ENCODE assay signal across 7 cellular contexts in the genomic region with DNA sequence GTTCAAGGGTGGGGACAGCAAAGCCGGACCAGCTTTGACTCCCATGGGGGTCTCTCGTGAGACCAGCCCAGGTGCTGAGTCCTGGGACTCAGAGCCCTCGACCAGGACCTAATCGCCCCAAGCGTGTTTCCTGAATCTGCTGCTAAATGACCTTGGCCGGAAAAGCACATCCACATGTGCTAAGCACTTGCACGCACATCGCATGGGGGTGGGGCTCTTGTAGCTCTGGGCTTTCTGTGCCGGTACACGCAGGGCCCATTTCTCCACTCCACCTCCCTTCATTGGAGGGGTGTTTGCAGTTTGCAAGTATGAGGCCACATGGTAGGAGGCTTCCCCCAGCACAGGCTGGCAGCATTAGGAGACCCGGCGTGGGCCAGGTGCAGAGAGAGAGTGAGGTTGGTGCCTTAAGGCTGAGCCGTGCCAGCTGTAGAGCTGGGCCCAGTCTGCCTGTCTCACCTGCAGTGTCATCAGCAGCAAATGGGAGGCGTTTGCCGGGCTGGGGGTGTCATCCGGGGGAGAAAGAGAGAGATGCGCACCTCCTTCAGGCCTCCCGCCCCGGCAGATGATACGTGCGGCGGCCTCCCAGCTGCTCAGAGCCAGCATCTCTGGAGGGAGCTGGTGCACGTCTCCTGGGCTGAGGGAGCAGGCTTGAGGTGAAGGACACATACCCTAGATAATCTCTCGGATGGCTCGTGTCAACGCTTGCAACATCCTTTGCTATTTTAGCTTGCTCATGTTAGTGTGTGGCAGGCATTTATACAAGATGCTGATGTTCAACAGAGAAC. TPM values are rescaled to one million over a fixed set of nuclear protein-coding genes. Genes with fewer than 3 reads are reported as not detected.
A peak's percentile ranks its signal among the peaks of the same experiment; 100 is the strongest.
DNase-seq lines count a peak whose midpoint lies in the region; ATAC-seq, FAIRE-seq and TF ChIP-seq lines count a peak whose summit lies in the region.

No MANE protein-coding gene starts in this region.

- H2AFZ ChIP-seq in GM12878 (ENCODE audit: control insufficient read depth, low read depth, low read length) = peak overlapping the region; percentile 15

- peak overlapping the region; percentile 63 for H3K9ac ChIP-seq in GM12878 (ENCODE audit: control insufficient read depth, insufficient read depth, low read length)

- no peak for TF ChIP-seq CTCF in GM12878 (IDR thresholded peaks at IDR 0.05 in 2 of 3, conservative IDR thresholded peaks at IDR 0.05 in 1 of 3; ENCODE audit: control insufficient read depth in 2 of 3, extremely low read depth in 1 of 3, insufficient read depth in 1 of 3, low read depth in 3 of 3, low read length in 3 of 3)

- H3K4me2 ChIP-seq in GM12878 (ENCODE audit: control insufficient read depth, insufficient read depth) = peak overlapping the region; percentile 28

- TF ChIP-seq POLR2A in GM12878 (IDR thresholded peaks at IDR 0.05; ENCODE audit: low read depth, low read length) = peak; percentile 60

- peak overlapping the region; percentile 87 for H3K27ac ChIP-seq in GM12878 (ENCODE audit: control insufficient read depth, insufficient read depth)
- H3K27ac ChIP-seq in skin epidermis = peak overlapping the region in 14 of 21 experiments; percentile 5 to 85 (median 51)

- ATAC-seq in GM21717 (IDR thresholded peaks at IDR 0.05; ENCODE audit: unreplicated experiment) = peak; percentile 43
- peak; percentile 69 for ATAC-seq in GM12878

- no peak for FAIRE-seq in GM12878 (lab: Jason Lieb, UNC)

- no peaks in the 10 kb centered on the region; a peak in 3 of 4 replicates for H3K36me3 ChIP-seq in GM12878 (ENCODE audit: control insufficient read depth in 2 of 2, insufficient read depth in 2 of 2, low read length in 1 of 2)

- RAD21 ChIA-PET in GM12878 (lab: Charles Lee; ENCODE audit: unreplicated experiment) = interaction anchor here (0.8 to 13.2 kb wide), 10 partner anchors 9 to 114 kb away, joined by 3 to 424 read pairs (median 22); no protein-coding TSS in a partner anchor

- intact Hi-C loops in GM12878 (cut with micrococcal nuclease; ENCODE audit: unreplicated experiment) = loop anchor here (1.0 to 10.0 kb wide), 4 partner anchors 13 to 94 kb away; no protein-coding TSS in a partner anchor

- DNase-seq in T-helper 22 cell (ENCODE audit: low read depth) = peak; percentile 52
- peak; percentile 59 for DNase-seq in GM12878 (ENCODE audit: low read depth, low spot score)
- no peak for DNase-seq in DMS114 treated with DMSO at 0.1 percent for 48 hours (lab: John Stamatoyannopoulos, UW; ENCODE audit: unreplicated experiment)
- no peak for DNase-seq in cortex of kidney (lab: John Stamatoyannopoulos, UW)
- DNase-seq in ACHN = no peak

- H3K4me1 ChIP-seq in GM12878 (ENCODE audit: control insufficient read depth, insufficient read depth, low read length) = peaks cover 47% of the 10 kb centered on the region

- H3K27me3 ChIP-seq in GM12878 (replicated peaks in 1 of 2; ENCODE audit: control insufficient read depth in 2 of 2, insufficient read depth in 2 of 2, low read length in 1 of 2) = no peaks in the 10 kb centered on the region; a peak in 1 of 4 replicates

- peak overlapping the region; percentile 18; the same call in 1 of the 2 replicates for H3K4me3 ChIP-seq in GM12878
- H3K4me3 ChIP-seq in skin epidermis = no peak overlapping the region

- TF ChIP-seq EP300 in GM12878 (IDR thresholded peaks at IDR 0.05; ENCODE audit: borderline replicate concordance in 1 of 2, control insufficient read depth in 1 of 2, low read depth in 2 of 2, low read length in 2 of 2) = peak; percentile 46 to 63; a peak in 3 of 4 replicates

- H3K9me3 ChIP-seq in GM12878 (replicated peaks; ENCODE audit: control insufficient read depth, insufficient read depth, low read length) = no peaks in the 10 kb centered on the region

- SMC1A ChIA-PET in GM12878 (lab: Charles Lee; ENCODE audit: uncharacterized antibody, unreplicated experiment) = interaction anchor here (0.7 to 16.7 kb wide), 18 partner anchors 7 to 120 kb away, joined by 3 to 206 read pairs (median 4); no protein-coding TSS in a partner anchor

- POLR2A ChIA-PET in GM12878 (lab: Charles Lee) = interaction anchor here (0.6 to 3.5 kb wide), 14 partner anchors 8 to 770 kb away, joined by 3 to 23 read pairs (median 4); no protein-coding TSS in a partner anchor

- H3K79me2 ChIP-seq in GM12878 (ENCODE audit: control insufficient read depth, insufficient read depth, low read length) = no peaks in the 10 kb centered on the region; the same call in 1 of the 2 replicates

- CTCF ChIA-PET in GM12878 (lab: Yijun Ruan, JAX) = interaction anchor here (0.7 to 12.3 kb wide), 10 partner anchors 8 to 225 kb away, joined by 3 to 412 read pairs (median 15); no protein-coding TSS in a partner anchor

- no peaks in the 10 kb centered on the region for H4K20me1 ChIP-seq in GM12878 (ENCODE audit: control insufficient read depth, insufficient read depth)

- TF ChIP-seq RAD21 in GM12878 (IDR thresholded peaks at IDR 0.05; ENCODE audit: insufficient read depth, low read depth, low read length) = no peak

- in situ Hi-C loops in GM12878 (cut with MboI) = loop anchor here (25.0 kb wide), 1 partner anchor 1299 kb away; the partner anchor contains the start of gene FAM9A
- in situ Hi-C loops in ACHN (cut with HindIII; ENCODE audit: low pct_ligation_motif_present, low pct_unique_long_range_greater_than_20kb, low sequenced_read_pairs) = no loop called here

- WGBS in GM12878 (ENCODE audit: insufficient coverage, insufficient replicate concordance, low lambda C conversion rate, missing lambda C conversion rate) = 27% methylated on average over 26 of the region's 26 CpGs

- no TSS peak for BruUV-seq in GM12878 (replicated peaks; lab: Mats Ljungman, UMichigan)

TF ChIP-seq in GM12878, 131 proteins besides CTCF, POLR2A, EP300 and RAD21 (continues in another document):
- TF ChIP-seq BHLHE40 (IDR thresholded peaks at IDR 0.05; ENCODE audit: borderline replicate concordance in 1 of 2, low read depth in 2 of 2, low read length in 1 of 2) (peak in 1 of 2 experiments; percentile 41; a peak in 2 of 4 replicates), CBX5 (IDR thresholded peaks at IDR 0.05; ENCODE audit: low read depth) (0 out of 2 replicates have a peak, but pooled peaks have one; percentile 28), TCF3 (IDR thresholded peaks at IDR 0.05; ENCODE audit: borderline replicate concordance, insufficient read depth, low read depth, low read length) (peak; percentile 85; the same call in 1 of the 2 replicates), ASH2L (IDR thresholded peaks at IDR 0.05; ENCODE audit: borderline replicate concordance, low read depth) (no peak), BCL11A (IDR thresholded peaks at IDR 0.05; ENCODE audit: low read depth, low read length) (peak; percentile 80), SMARCA5 (IDR thresholded peaks at IDR 0.05) (0 out of 2 replicates have a peak, but pooled peaks have one; percentile 27), PML (IDR thresholded peaks at IDR 0.05; ENCODE audit: low read length) (0 out of 2 replicates have a peak, but pooled peaks have one; percentile 69), PAX5 (IDR thresholded peaks at IDR 0.05; ENCODE audit: borderline replicate concordance, low read depth, low read length) (peak; percentile 77; the same call in 1 of the 2 replicates), ATF2 (IDR thresholded peaks at IDR 0.05; ENCODE audit: low read length) (peak; percentile 52; the same call in 1 of the 2 replicates), FOXM1 (IDR thresholded peaks at IDR 0.05; ENCODE audit: low read depth, low read length) (peak; percentile 91; the same call in 1 of the 2 replicates), CHD1 (IDR thresholded peaks at IDR 0.05; ENCODE audit: low read depth, low read length) (no peak), BCL3 (IDR thresholded peaks at IDR 0.05; ENCODE audit: borderline replicate concordance, insufficient read depth, low read depth, low read length, poor library complexity, severe bottlenecking) (peak; percentile 7), MTA2 (IDR thresholded peaks at IDR 0.05; ENCODE audit: low read depth) (0 out of 2 replicates have a peak, but pooled peaks have one; percentile 37)

RNA-seq across cellular contexts. Expression of gene CLCN4, which starts 45.2 kb away (rescaled TPM):
- total RNA-seq in GM12878 (2013; cell fraction: nucleolus; rRNA removed) = 3.0 TPM in 2 replicates
- 4.0 and 4.1 TPM in 2 replicates for total RNA-seq in GM12878 (2014; rRNA removed)
- total RNA-seq in GM12878 (2014; rRNA removed; fragmentation: Illumina TruSeq; extraction: Trizol) = 2.9 and 3.2 TPM in 2 replicates
- 6.9 and 8.0 TPM in 2 replicates for total RNA-seq in GM12878 (2021)
- polyA plus RNA-seq in GM12878 (2011; ENCODE audit: low read depth) = not detected
- 0.91 and 1.0 TPM in 2 replicates for polyA plus RNA-seq in GM12878 (2011; rRNA removed)
- polyA plus RNA-seq in GM12878 (2011; cell fraction: cytosol; rRNA removed) = 1.3 and 1.6 TPM in 2 replicates
- 0.86 and 1.6 TPM in 2 replicates for polyA plus RNA-seq in GM12878 (2011; cell fraction: nucleus; rRNA removed)
- polyA plus RNA-seq in GM12878 (2012) = 0.03 and 0.20 TPM in 2 replicates
- 2.9 and 4.9 TPM in 2 replicates for polyA plus RNA-seq in GM12878 (2014; fragmentation: Illumina TruSeq; extraction: Trizol)
- polyA plus RNA-seq in GM12878 (2014; fragmentation: Nextera tagmentation; extraction: Ambion mirVana) = 1 to 10 TPM in 1 of 2 experiments, under 1 TPM in 1; 0.90 to 1.1 TPM
- polyA plus RNA-seq in GM12878 (2014; rRNA removed) = 2.6 and 2.7 TPM in 2 replicates
- polyA plus RNA-seq in GM12878 (2016; fragmentation: Nextera tagmentation; extraction: Ambion mirVana) = 1 to 10 TPM; 3.2 to 4.3 TPM
- polyA minus RNA-seq in GM12878 (2011; rRNA and poly(A)+ RNA removed) = 2.8 and 3.7 TPM in 2 replicates
- polyA minus RNA-seq in GM12878 (2011; cell fraction: cytosol; rRNA and poly(A)+ RNA removed) = 1.6 and 1.7 TPM in 2 replicates
- 0.73 and 2.3 TPM in 2 replicates for polyA minus RNA-seq in GM12878 (2011; cell fraction: nucleus; rRNA and poly(A)+ RNA removed)

Comparison
In these comparisons a context has a peak if more than half of its experiments do, and no peak if none do; other contexts are left out.
1. DNase-seq: peak in T-helper 22 cell (single experiment) and GM12878 (single experiment); none in DMS114 treated with DMSO at 0.1 percent for 48 hours (single experiment), cortex of kidney (single experiment) and ACHN (single experiment).